In genomic region chr9:113516840-113517577, GRCh38 we compare ENCODE assay signal across 8 cellular contexts. TPM values are rescaled to one million over a fixed set of nuclear protein-coding genes. Genes with fewer than 3 reads are reported as not detected.
DNase-seq lines count a peak whose midpoint lies in the region; ATAC-seq and TF ChIP-seq lines count a peak whose summit lies in the region.

No MANE protein-coding gene starts in this region.

- H3K27me3 Mint-ChIP-seq in GM23338 (ENCODE audit: insufficient read depth, low read depth, poor library complexity): peaks cover 4% of the 10 kb centered on the region
- H3K27me3 Mint-ChIP-seq in neural crest cell (ENCODE audit: low read depth): no peaks in the 10 kb centered on the region

- no peaks in the 10 kb centered on the region for H3K27me3 ChIP-seq in GM23338 (ENCODE audit: insufficient read depth)

- H3K27ac ChIP-seq in GM23338 (ENCODE audit: low read depth): no peak overlapping the region

- no peaks in the 10 kb centered on the region for H4K20me1 ChIP-seq in GM23338 (replicated peaks; ENCODE audit: insufficient read depth)

- no peak overlapping the region for H3K4me2 ChIP-seq in GM23338

- H3K9me2 ChIP-seq in GM23338 (ENCODE audit: insufficient read depth): no peaks in the 10 kb centered on the region

- no peak for ATAC-seq in GM23338

- no peak overlapping the region for H2AFZ ChIP-seq in GM23338

- H3K36me3 Mint-ChIP-seq in GM23338 (ENCODE audit: low read depth) (no peaks in the 10 kb centered on the region), neural crest cell (ENCODE audit: low read depth) (no peaks in the 10 kb centered on the region)

- H3K4me3 ChIP-seq in GM12865 (ENCODE audit: low read depth, low read length): peak overlapping the region; percentile 65
- no peak overlapping the region for H3K4me3 ChIP-seq in GM23338

- DNase-seq in GM12865 (ENCODE audit: low read depth) (peak; percentile 97), GM23338 (ENCODE audit: low spot score) (no peak), NCI-H82 (lab: John Stamatoyannopoulos, UW) (peak; percentile 28), activated T-helper 1 cell treated with Interleukin-2 at 50 U/mL for 16 hours (ENCODE audit: low read depth) (peak; percentile 42), neural crest cell (ENCODE audit: low read depth, low spot score) (no peak), NCI-H774 (lab: John Stamatoyannopoulos, UW) (no peak), NCI-H1105 (lab: John Stamatoyannopoulos, UW) (no peak), nucleus accumbens (lab: John Stamatoyannopoulos, UW) (no peak)

- H3K27ac Mint-ChIP-seq in GM23338 (peak overlapping the region; percentile 42; the same call in 1 of the 2 replicates), neural crest cell (ENCODE audit: unreplicated experiment) (peak overlapping the region; percentile 95)

- H3F3A ChIP-seq in GM23338 (replicated peaks; ENCODE audit: low read depth): no peaks in the 10 kb centered on the region

- no peak overlapping the region for H3K4me3 Mint-ChIP-seq in GM23338
- no peak overlapping the region for H3K4me3 Mint-ChIP-seq in neural crest cell

- H3K36me3 ChIP-seq in GM23338 (ENCODE audit: insufficient read depth): no peaks in the 10 kb centered on the region

- no peaks in the 10 kb centered on the region for H3K9me3 Mint-ChIP-seq in GM23338
- H3K9me3 Mint-ChIP-seq in neural crest cell: no peaks in the 10 kb centered on the region

- no peaks in the 10 kb centered on the region for H3K79me2 ChIP-seq in GM23338 (replicated peaks; ENCODE audit: insufficient read depth)

- H3K4me1 Mint-ChIP-seq in GM23338 (peaks cover 3% of the 10 kb centered on the region; the same call in 2 of the 3 replicates), neural crest cell (peaks cover 51% of the 10 kb centered on the region)

- H3K4me1 ChIP-seq in GM23338 (ENCODE audit: insufficient read depth): no peaks in the 10 kb centered on the region

- TF ChIP-seq CTCF in GM12865 (IDR thresholded peaks at IDR 0.05; ENCODE audit: insufficient read depth, low read depth, low read length, missing control alignments): no peak
- TF ChIP-seq CTCF in GM23338 (conservative IDR thresholded peaks at IDR 0.05; ENCODE audit: low read depth in 2 of 2): no peak
- no peak for TF ChIP-seq CTCF in neural crest cell (conservative IDR thresholded peaks at IDR 0.05)

TF ChIP-seq in GM23338, 12 proteins besides CTCF, POLR2A, EP300 and RAD21 (continues in another document):
- no peak for TF ChIP-seq EZH2phosphoT487 (IDR thresholded peaks at IDR 0.05; ENCODE audit: unreplicated experiment)
- TF ChIP-seq CREB1 (CRISPR knock-in tag; IDR thresholded peaks at IDR 0.05; ENCODE audit: low read depth): no peak
- TF ChIP-seq ETS1 (IDR thresholded peaks at IDR 0.05): no peak
- TF ChIP-seq STAT1 (IDR thresholded peaks at IDR 0.05; ENCODE audit: unreplicated experiment): no peak
- no peak for TF ChIP-seq REST (IDR thresholded peaks at IDR 0.05; ENCODE audit: unreplicated experiment)
- TF ChIP-seq, protein P1, sequence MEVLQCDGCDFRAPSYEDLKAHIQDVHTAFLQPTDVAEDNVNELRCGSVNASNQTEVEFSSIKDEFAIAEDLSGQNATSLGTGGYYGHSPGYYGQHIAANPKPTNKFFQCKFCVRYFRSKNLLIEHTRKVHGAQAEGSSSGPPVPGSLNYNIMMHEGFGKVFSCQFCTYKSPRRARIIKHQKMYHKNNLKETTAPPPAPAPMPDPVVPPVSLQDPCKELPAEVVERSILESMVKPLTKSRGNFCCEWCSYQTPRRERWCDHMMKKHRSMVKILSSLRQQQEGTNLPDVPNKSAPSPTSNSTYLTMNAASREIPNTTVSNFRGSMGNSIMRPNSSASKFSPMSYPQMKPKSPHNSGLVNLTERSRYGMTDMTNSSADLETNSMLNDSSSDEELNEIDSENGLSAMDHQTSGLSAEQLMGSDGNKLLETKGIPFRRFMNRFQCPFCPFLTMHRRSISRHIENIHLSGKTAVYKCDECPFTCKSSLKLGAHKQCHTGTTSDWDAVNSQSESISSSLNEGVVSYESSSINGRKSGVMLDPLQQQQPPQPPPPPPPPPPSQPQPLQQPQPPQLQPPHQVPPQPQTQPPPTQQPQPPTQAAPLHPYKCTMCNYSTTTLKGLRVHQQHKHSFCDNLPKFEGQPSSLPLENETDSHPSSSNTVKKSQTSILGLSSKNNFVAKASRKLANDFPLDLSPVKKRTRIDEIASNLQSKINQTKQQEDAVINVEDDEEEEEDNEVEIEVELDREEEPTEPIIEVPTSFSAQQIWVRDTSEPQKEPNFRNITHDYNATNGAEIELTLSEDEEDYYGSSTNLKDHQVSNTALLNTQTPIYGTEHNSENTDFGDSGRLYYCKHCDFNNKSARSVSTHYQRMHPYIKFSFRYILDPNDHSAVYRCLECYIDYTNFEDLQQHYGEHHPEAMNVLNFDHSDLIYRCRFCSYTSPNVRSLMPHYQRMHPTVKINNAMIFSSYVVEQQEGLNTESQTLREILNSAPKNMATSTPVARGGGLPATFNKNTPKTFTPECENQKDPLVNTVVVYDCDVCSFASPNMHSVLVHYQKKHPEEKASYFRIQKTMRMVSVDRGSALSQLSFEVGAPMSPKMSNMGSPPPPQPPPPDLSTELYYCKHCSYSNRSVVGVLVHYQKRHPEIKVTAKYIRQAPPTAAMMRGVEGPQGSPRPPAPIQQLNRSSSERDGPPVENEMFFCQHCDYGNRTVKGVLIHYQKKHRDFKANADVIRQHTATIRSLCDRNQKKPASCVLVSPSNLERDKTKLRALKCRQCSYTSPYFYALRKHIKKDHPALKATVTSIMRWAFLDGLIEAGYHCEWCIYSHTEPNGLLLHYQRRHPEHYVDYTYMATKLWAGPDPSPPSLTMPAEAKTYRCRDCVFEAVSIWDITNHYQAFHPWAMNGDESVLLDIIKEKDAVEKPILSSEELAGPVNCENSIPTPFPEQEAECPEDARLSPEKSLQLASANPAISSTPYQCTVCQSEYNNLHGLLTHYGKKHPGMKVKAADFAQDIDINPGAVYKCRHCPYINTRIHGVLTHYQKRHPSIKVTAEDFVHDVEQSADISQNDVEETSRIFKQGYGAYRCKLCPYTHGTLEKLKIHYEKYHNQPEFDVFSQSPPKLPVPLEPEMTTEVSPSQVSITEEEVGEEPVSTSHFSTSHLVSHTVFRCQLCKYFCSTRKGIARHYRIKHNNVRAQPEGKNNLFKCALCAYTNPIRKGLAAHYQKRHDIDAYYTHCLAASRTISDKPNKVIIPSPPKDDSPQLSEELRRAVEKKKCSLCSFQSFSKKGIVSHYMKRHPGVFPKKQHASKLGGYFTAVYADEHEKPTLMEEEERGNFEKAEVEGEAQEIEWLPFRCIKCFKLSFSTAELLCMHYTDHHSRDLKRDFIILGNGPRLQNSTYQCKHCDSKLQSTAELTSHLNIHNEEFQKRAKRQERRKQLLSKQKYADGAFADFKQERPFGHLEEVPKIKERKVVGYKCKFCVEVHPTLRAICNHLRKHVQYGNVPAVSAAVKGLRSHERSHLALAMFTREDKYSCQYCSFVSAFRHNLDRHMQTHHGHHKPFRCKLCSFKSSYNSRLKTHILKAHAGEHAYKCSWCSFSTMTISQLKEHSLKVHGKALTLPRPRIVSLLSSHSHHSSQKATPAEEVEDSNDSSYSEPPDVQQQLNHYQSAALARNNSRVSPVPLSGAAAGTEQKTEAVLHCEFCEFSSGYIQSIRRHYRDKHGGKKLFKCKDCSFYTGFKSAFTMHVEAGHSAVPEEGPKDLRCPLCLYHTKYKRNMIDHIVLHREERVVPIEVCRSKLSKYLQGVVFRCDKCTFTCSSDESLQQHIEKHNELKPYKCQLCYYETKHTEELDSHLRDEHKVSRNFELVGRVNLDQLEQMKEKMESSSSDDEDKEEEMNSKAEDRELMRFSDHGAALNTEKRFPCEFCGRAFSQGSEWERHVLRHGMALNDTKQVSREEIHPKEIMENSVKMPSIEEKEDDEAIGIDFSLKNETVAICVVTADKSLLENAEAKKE (CRISPR knock-in tag; IDR thresholded peaks at IDR 0.05): no peak
- TF ChIP-seq ZNF331 (CRISPR knock-in tag; IDR thresholded peaks at IDR 0.05; ENCODE audit: low read depth): no peak
- no peak for TF ChIP-seq EZH2 (IDR thresholded peaks at IDR 0.05; ENCODE audit: low read depth, unreplicated experiment)
- TF ChIP-seq ZNF114 (CRISPR knock-in tag; IDR thresholded peaks at IDR 0.05): no peak
- TF ChIP-seq NANOG (IDR thresholded peaks at IDR 0.05; ENCODE audit: borderline replicate concordance): no peak
- no peak for TF ChIP-seq POLR2AphosphoS5 (IDR thresholded peaks at IDR 0.05; ENCODE audit: low read depth)

RNA-seq across cellular contexts. Expression of gene RGS3, which starts 53.5 kb away (rescaled TPM):
- total RNA-seq in GM23338 (2014; rRNA removed; shearing (Covaris generic)): 16.0 and 24.3 TPM in 2 replicates
- 12.2 and 14.2 TPM in 2 replicates for polyA plus RNA-seq in GM23338 (2016; fragmentation: Nextera tagmentation; extraction: Ambion mirVana)
- 36.7 and 41.0 TPM in 2 replicates for total RNA-seq in neural crest cell

Comparison
In these comparisons a context has a peak if more than half of its experiments do, and no peak if none do; other contexts are left out.
1. DNase-seq: peak in GM12865 (single experiment), NCI-H82 (single experiment) and activated T-helper 1 cell treated with Interleukin-2 at 50 U/mL for 16 hours (single experiment); none in GM23338 (single experiment), neural crest cell (single experiment), NCI-H774 (single experiment), NCI-H1105 (single experiment) and nucleus accumbens (0 of 56).